Comparison of ENCODE assay signal across 8 cellular contexts in the genomic region with DNA sequence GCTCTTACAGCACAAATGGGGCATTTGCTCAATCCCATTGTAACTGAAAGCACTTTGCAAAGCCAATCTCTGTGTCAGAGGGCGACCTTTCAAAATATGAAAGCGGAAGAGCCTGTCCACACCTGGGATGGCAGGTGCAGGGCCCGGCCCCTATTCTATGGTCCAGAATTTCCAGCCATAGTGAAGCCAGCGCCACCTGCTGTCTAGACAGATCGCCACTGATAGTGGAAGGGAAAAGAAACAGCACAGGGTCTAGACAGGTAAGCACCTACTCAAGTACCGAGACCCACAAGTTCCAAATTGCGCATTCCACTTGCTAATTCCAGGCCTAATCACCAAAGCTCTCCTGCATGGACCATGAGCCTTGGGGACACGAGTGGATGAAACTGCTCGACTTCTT.
A peak's percentile ranks its signal among the peaks of the same experiment; 100 is the strongest.
DNase-seq lines count a peak whose midpoint lies in the region; ATAC-seq and TF ChIP-seq lines count a peak whose summit lies in the region.

No MANE protein-coding gene starts in this region.

- no peak overlapping the region for H3K27ac Mint-ChIP-seq in GM23338
- H3K27ac Mint-ChIP-seq in activated T-helper 2 cell treated with anti-CD3 and anti-CD28 coated beads, Interferon-gamma antibody, Interleukin-2, Interleukin-4, amounts not matched to agents 10 μg/mL and 5 μg/mL and 100 μg/mL, durations not matched to agents 14 hours and 24 hours and 36 hours, result no peak overlapping the region

- no peak overlapping the region for H3K4me2 ChIP-seq in GM23338

- peaks cover 3% of the 10 kb centered on the region; the same call in 1 of the 3 replicates for H3K9me3 Mint-ChIP-seq in GM23338
- H3K9me3 Mint-ChIP-seq in activated T-helper 2 cell treated with anti-CD3 and anti-CD28 coated beads, Interferon-gamma antibody, Interleukin-2, Interleukin-4, amounts not matched to agents 10 μg/mL and 5 μg/mL and 100 μg/mL, durations not matched to agents 14 hours and 24 hours and 36 hours, result no peaks in the 10 kb centered on the region

- H4K20me1 ChIP-seq in GM23338 (replicated peaks; ENCODE audit: insufficient read depth), result no peaks in the 10 kb centered on the region

- H3K4me1 Mint-ChIP-seq in GM23338, result peaks cover 6% of the 10 kb centered on the region; the same call in 2 of the 3 replicates
- H3K4me1 Mint-ChIP-seq in activated T-helper 2 cell treated with anti-CD3 and anti-CD28 coated beads, Interferon-gamma antibody, Interleukin-2, Interleukin-4, amounts not matched to agents 10 μg/mL and 5 μg/mL and 100 μg/mL, durations not matched to agents 14 hours and 24 hours and 36 hours (ENCODE audit: low read depth), result no peaks in the 10 kb centered on the region

- H2AFZ ChIP-seq in GM23338, result no peak overlapping the region

- peak; percentile 99 for ATAC-seq in GM23338
- ATAC-seq in HG02840 (IDR thresholded peaks at IDR 0.05; ENCODE audit: low FRiP score, unreplicated experiment), result no peak
- no peak for ATAC-seq in HG03457 (IDR thresholded peaks at IDR 0.05; ENCODE audit: unreplicated experiment)

- H3K9me2 ChIP-seq in GM23338 (ENCODE audit: insufficient read depth), result no peaks in the 10 kb centered on the region

- H3K79me2 ChIP-seq in GM23338 (replicated peaks; ENCODE audit: insufficient read depth), result no peaks in the 10 kb centered on the region

- H3K36me3 ChIP-seq in GM23338 (ENCODE audit: insufficient read depth), result no peaks in the 10 kb centered on the region

- H3K4me1 ChIP-seq in GM23338 (ENCODE audit: insufficient read depth), result no peaks in the 10 kb centered on the region

- peaks cover 5% of the 10 kb centered on the region for H3K27me3 Mint-ChIP-seq in GM23338 (ENCODE audit: insufficient read depth, low read depth, poor library complexity)
- H3K27me3 Mint-ChIP-seq in activated T-helper 2 cell treated with anti-CD3 and anti-CD28 coated beads, Interferon-gamma antibody, Interleukin-2, Interleukin-4, amounts not matched to agents 10 μg/mL and 5 μg/mL and 100 μg/mL, durations not matched to agents 14 hours and 24 hours and 36 hours (ENCODE audit: low read depth), result no peaks in the 10 kb centered on the region

- H3K27me3 ChIP-seq in GM23338 (ENCODE audit: insufficient read depth), result no peaks in the 10 kb centered on the region

- H3K4me3 ChIP-seq in GM23338, result no peak overlapping the region

- no peak overlapping the region for H3K27ac ChIP-seq in GM23338 (ENCODE audit: low read depth)

- no peaks in the 10 kb centered on the region; the same call in 2 of the 3 replicates for H3K36me3 Mint-ChIP-seq in GM23338 (ENCODE audit: low read depth)
- no peaks in the 10 kb centered on the region for H3K36me3 Mint-ChIP-seq in activated T-helper 2 cell treated with anti-CD3 and anti-CD28 coated beads, Interferon-gamma antibody, Interleukin-2, Interleukin-4, amounts not matched to agents 10 μg/mL and 5 μg/mL and 100 μg/mL, durations not matched to agents 14 hours and 24 hours and 36 hours (ENCODE audit: low read depth)

- H3F3A ChIP-seq in GM23338 (replicated peaks; ENCODE audit: low read depth), result no peaks in the 10 kb centered on the region

- in situ Hi-C loops in G401 (cut with HindIII; ENCODE audit: low sequenced_read_pairs), result no loop called here

- peak; percentile 9 for DNase-seq in G401 (ENCODE audit: low spot score)
- DNase-seq in GM23338 (ENCODE audit: low spot score), result peak; percentile 91
- peak; percentile 14 for DNase-seq in UCSD-AML1 (lab: John Stamatoyannopoulos, UW; ENCODE audit: unreplicated experiment)
- peak; percentile 74 for DNase-seq in left kidney (ENCODE audit: low read depth, low spot score)
- DNase-seq in activated gamma-delta T cell treated with Interleukin-2 at 50 U/mL for 16 hours, result no peak
- no peak for DNase-seq in activated T-helper 2 cell treated with anti-CD3 and anti-CD28 coated beads, Interferon-gamma antibody, Interleukin-2, Interleukin-4, amounts not matched to agents 10 μg/mL and 5 μg/mL and 100 μg/mL, durations not matched to agents 14 hours and 24 hours and 36 hours (ENCODE audit: low spot score)

- no peak overlapping the region for H3K4me3 Mint-ChIP-seq in GM23338
- no peak overlapping the region for H3K4me3 Mint-ChIP-seq in activated T-helper 2 cell treated with anti-CD3 and anti-CD28 coated beads, Interferon-gamma antibody, Interleukin-2, Interleukin-4, amounts not matched to agents 10 μg/mL and 5 μg/mL and 100 μg/mL, durations not matched to agents 14 hours and 24 hours and 36 hours (ENCODE audit: low read depth)

- intact Hi-C loops in activated T-helper 2 cell treated with anti-CD3 and anti-CD28 coated beads, Interferon-gamma antibody, Interleukin-2, Interleukin-4, amounts not matched to agents 10 μg/mL and 5 μg/mL and 100 μg/mL, durations not matched to agents 14 hours and 24 hours and 36 hours (cut with micrococcal nuclease), result loop anchor here (10.0 kb wide), 1 partner anchor 447 kb away; no protein-coding TSS in a partner anchor

- peak; percentile 85 to 94 for TF ChIP-seq CTCF in GM23338 (conservative IDR thresholded peaks at IDR 0.05; ENCODE audit: low read depth in 2 of 2)

TF ChIP-seq in GM23338, 12 proteins besides CTCF, POLR2A, EP300 and RAD21 (continues in another document):
- no peak for TF ChIP-seq JUNB (IDR thresholded peaks at IDR 0.05; ENCODE audit: unreplicated experiment)
- no peak for TF ChIP-seq CREB1 (CRISPR knock-in tag; IDR thresholded peaks at IDR 0.05; ENCODE audit: low read depth)
- TF ChIP-seq, protein P1, sequence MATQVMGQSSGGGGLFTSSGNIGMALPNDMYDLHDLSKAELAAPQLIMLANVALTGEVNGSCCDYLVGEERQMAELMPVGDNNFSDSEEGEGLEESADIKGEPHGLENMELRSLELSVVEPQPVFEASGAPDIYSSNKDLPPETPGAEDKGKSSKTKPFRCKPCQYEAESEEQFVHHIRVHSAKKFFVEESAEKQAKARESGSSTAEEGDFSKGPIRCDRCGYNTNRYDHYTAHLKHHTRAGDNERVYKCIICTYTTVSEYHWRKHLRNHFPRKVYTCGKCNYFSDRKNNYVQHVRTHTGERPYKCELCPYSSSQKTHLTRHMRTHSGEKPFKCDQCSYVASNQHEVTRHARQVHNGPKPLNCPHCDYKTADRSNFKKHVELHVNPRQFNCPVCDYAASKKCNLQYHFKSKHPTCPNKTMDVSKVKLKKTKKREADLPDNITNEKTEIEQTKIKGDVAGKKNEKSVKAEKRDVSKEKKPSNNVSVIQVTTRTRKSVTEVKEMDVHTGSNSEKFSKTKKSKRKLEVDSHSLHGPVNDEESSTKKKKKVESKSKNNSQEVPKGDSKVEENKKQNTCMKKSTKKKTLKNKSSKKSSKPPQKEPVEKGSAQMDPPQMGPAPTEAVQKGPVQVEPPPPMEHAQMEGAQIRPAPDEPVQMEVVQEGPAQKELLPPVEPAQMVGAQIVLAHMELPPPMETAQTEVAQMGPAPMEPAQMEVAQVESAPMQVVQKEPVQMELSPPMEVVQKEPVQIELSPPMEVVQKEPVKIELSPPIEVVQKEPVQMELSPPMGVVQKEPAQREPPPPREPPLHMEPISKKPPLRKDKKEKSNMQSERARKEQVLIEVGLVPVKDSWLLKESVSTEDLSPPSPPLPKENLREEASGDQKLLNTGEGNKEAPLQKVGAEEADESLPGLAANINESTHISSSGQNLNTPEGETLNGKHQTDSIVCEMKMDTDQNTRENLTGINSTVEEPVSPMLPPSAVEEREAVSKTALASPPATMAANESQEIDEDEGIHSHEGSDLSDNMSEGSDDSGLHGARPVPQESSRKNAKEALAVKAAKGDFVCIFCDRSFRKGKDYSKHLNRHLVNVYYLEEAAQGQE (IDR thresholded peaks at IDR 0.05; ENCODE audit: unreplicated experiment), result no peak
- no peak for TF ChIP-seq ZNF331 (CRISPR knock-in tag; IDR thresholded peaks at IDR 0.05; ENCODE audit: low read depth)
- no peak for TF ChIP-seq POLR2AphosphoS5 (IDR thresholded peaks at IDR 0.05; ENCODE audit: low read depth)
- TF ChIP-seq ZNF114 (CRISPR knock-in tag; IDR thresholded peaks at IDR 0.05), result no peak
- no peak for TF ChIP-seq NANOG (IDR thresholded peaks at IDR 0.05; ENCODE audit: borderline replicate concordance)
- no peak for TF ChIP-seq EZH2phosphoT487 (IDR thresholded peaks at IDR 0.05; ENCODE audit: unreplicated experiment)
- no peak for TF ChIP-seq STAT1 (IDR thresholded peaks at IDR 0.05; ENCODE audit: unreplicated experiment)

Comparison
In these comparisons a context has a peak if more than half of its experiments do, and no peak if none do; other contexts are left out.
1. DNase-seq: peak in G401 (single experiment), GM23338 (single experiment), UCSD-AML1 (single experiment) and left kidney (single experiment); none in activated gamma-delta T cell treated with Interleukin-2 at 50 U/mL for 16 hours (single experiment) and activated T-helper 2 cell treated with anti-CD3 and anti-CD28 coated beads, Interferon-gamma antibody, Interleukin-2, Interleukin-4, amounts not matched to agents 10 μg/mL and 5 μg/mL and 100 μg/mL, durations not matched to agents 14 hours and 24 hours and 36 hours (single experiment).